ENCODE assay signal across 13 cellular contexts in genomic region chr2:155412599-155412998, GRCh38.
A peak's percentile ranks its signal among the peaks of the same experiment; 100 is the strongest.
DNase-seq lines count a peak whose midpoint lies in the region; ATAC-seq lines count a peak whose summit lies in the region.
"Had no signal": no experiment of that assay in that cellular context is flagged by ENCODE, and none has a peak within 500 bp of the region (broad histone marks: within the 10 kb centered on the region; RNA-seq: fewer than 3 reads in every experiment).

No MANE protein-coding gene starts in this region.

- ATAC-seq in GM18907 (IDR thresholded peaks at IDR 0.05; ENCODE audit: unreplicated experiment) (peak; percentile 94), GM21786 (IDR thresholded peaks at IDR 0.05; ENCODE audit: unreplicated experiment) (peak; percentile 100), HG03196 (IDR thresholded peaks at IDR 0.05; ENCODE audit: unreplicated experiment) (peak; percentile 85)

- CTCF ChIA-PET in activated CD4-positive, alpha-beta memory T cell treated with anti-CD3 and anti-CD28 coated beads for 36 hours (lab: Charles Lee), result no interaction called here
- CTCF ChIA-PET in activated CD4-positive, alpha-beta T cell treated with anti-CD3 and anti-CD28 coated beads, Interleukin-2, amount 10 ng/mL, durations not matched to agents 7 days and 5 days (lab: Charles Lee), result no interaction called here

- H3K36me3 Mint-ChIP-seq in activated CD4-positive, alpha-beta memory T cell treated with anti-CD3 and anti-CD28 coated beads for 36 hours, result no peaks in the 10 kb centered on the region
- no peaks in the 10 kb centered on the region for H3K36me3 Mint-ChIP-seq in activated CD4-positive, alpha-beta T cell treated with anti-CD3 and anti-CD28 coated beads, Interleukin-2, amount 10 ng/mL, durations not matched to agents 7 days and 5 days (ENCODE audit: low read depth)

- no peaks in the 10 kb centered on the region for H3K4me1 Mint-ChIP-seq in activated CD4-positive, alpha-beta memory T cell treated with anti-CD3 and anti-CD28 coated beads for 36 hours (ENCODE audit: low read depth)
- no peaks in the 10 kb centered on the region for H3K4me1 Mint-ChIP-seq in activated CD4-positive, alpha-beta T cell treated with anti-CD3 and anti-CD28 coated beads, Interleukin-2, amount 10 ng/mL, durations not matched to agents 7 days and 5 days

- POLR2A ChIA-PET in activated CD4-positive, alpha-beta memory T cell treated with anti-CD3 and anti-CD28 coated beads for 36 hours (lab: Charles Lee), result no interaction called here
- POLR2A ChIA-PET in activated CD4-positive, alpha-beta T cell treated with anti-CD3 and anti-CD28 coated beads, Interleukin-2, amount 10 ng/mL, durations not matched to agents 7 days and 5 days (lab: Charles Lee), result no interaction called here

- no peak overlapping the region for H3K4me3 Mint-ChIP-seq in activated CD4-positive, alpha-beta memory T cell treated with anti-CD3 and anti-CD28 coated beads for 36 hours
- H3K4me3 Mint-ChIP-seq in activated CD4-positive, alpha-beta T cell treated with anti-CD3 and anti-CD28 coated beads, Interleukin-2, amount 10 ng/mL, durations not matched to agents 7 days and 5 days, result no peak overlapping the region

- H3K27me3 Mint-ChIP-seq in activated CD4-positive, alpha-beta memory T cell treated with anti-CD3 and anti-CD28 coated beads for 36 hours, result no peaks in the 10 kb centered on the region
- no peaks in the 10 kb centered on the region for H3K27me3 Mint-ChIP-seq in activated CD4-positive, alpha-beta T cell treated with anti-CD3 and anti-CD28 coated beads, Interleukin-2, amount 10 ng/mL, durations not matched to agents 7 days and 5 days

- H3K27ac Mint-ChIP-seq in activated CD4-positive, alpha-beta memory T cell treated with anti-CD3 and anti-CD28 coated beads for 36 hours, result no peak overlapping the region
- no peak overlapping the region for H3K27ac Mint-ChIP-seq in activated CD4-positive, alpha-beta T cell treated with anti-CD3 and anti-CD28 coated beads, Interleukin-2, amount 10 ng/mL, durations not matched to agents 7 days and 5 days

- intact Hi-C loops in activated CD4-positive, alpha-beta memory T cell treated with anti-CD3 and anti-CD28 coated beads for 36 hours (cut with micrococcal nuclease), result no loop called here

- peaks cover 4% of the 10 kb centered on the region for H3K9me3 Mint-ChIP-seq in activated CD4-positive, alpha-beta memory T cell treated with anti-CD3 and anti-CD28 coated beads for 36 hours
- H3K9me3 Mint-ChIP-seq in activated CD4-positive, alpha-beta T cell treated with anti-CD3 and anti-CD28 coated beads, Interleukin-2, amount 10 ng/mL, durations not matched to agents 7 days and 5 days, result no peaks in the 10 kb centered on the region

- DNase-seq in RPMI8226 (peak; percentile 43), cerebellar nuclear complex (lab: John Stamatoyannopoulos, UW) (no peak), Ammon's horn (ENCODE audit: low spot score) (no peak)
- no peak for DNase-seq in activated CD4-positive, alpha-beta memory T cell treated with anti-CD3 and anti-CD28 coated beads for 36 hours
- no peak for DNase-seq in activated CD4-positive, alpha-beta T cell treated with anti-CD3 and anti-CD28 coated beads, Interleukin-2, amount 10 ng/mL, durations not matched to agents 7 days and 5 days
- DNase-seq: activated CD8-positive, alpha-beta memory T cell treated with anti-CD3 and anti-CD28 coated beads for 24 hours; anterior cingulate cortex; KBM-7; NCI-H510A treated with DMSO at 0.1 percent for 48 hours; SK-N-SH had no signal
